In genomic region chr5:158154226-158155005, GRCh38 we compare ENCODE assay signal across 11 cellular contexts.
DNase-seq lines count a peak whose midpoint lies in the region; ATAC-seq, FAIRE-seq and TF ChIP-seq lines count a peak whose summit lies in the region.
"Had no signal": no experiment of that assay in that cellular context is flagged by ENCODE, and none has a peak within 500 bp of the region (broad histone marks: within the 10 kb centered on the region; RNA-seq: fewer than 3 reads in every experiment).

No MANE protein-coding gene starts in this region.

- H3K4me2 ChIP-seq in A549, result no peak overlapping the region

- DNase-seq in A549 (ENCODE audit: low read depth in 1 of 2, low spot score in 1 of 2), result peak in 1 of 2 experiments; percentile 12
- DNase-seq in MG63, result peak; percentile 83
- DNase-seq in dermis blood vessel endothelial cell, result peak; percentile 7
- no peak for DNase-seq in left lobe of liver (ENCODE audit: low spot score)
- DNase-seq in NAMALWA (ENCODE audit: low spot score), result no peak
- DNase-seq in immature natural killer cell, result no peak
- DNase-seq: activated CD8-positive, alpha-beta T cell treated with anti-CD3 and anti-CD28 coated beads for 36 hours; anterior cingulate cortex; naive thymus-derived CD8-positive, alpha-beta T cell had no signal

- TF ChIP-seq EP300 in A549 (IDR thresholded peaks at IDR 0.05), result no peak

- no peaks in the 10 kb centered on the region for H3K27me3 ChIP-seq in MG63

- no peak overlapping the region for H3K27ac Mint-ChIP-seq in immature natural killer cell
- H3K27ac Mint-ChIP-seq: activated CD8-positive, alpha-beta T cell treated with anti-CD3 and anti-CD28 coated beads for 36 hours; naive thymus-derived CD8-positive, alpha-beta T cell had no signal

- H3K4me1 ChIP-seq in A549, result no peaks in the 10 kb centered on the region

- no peaks in the 10 kb centered on the region for H3K36me3 Mint-ChIP-seq in immature natural killer cell
- H3K36me3 Mint-ChIP-seq: naive thymus-derived CD8-positive, alpha-beta T cell had no signal

- H3K4me3 ChIP-seq in A549, result no peak overlapping the region
- no peak overlapping the region for H3K4me3 ChIP-seq in MG63

- H3K27me3 Mint-ChIP-seq in immature natural killer cell (ENCODE audit: low read depth in 3 of 3), result peaks cover 2 to 7% (median 6%) of the 10 kb centered on the region in 3 donors

- POLR2A ChIA-PET in A549 (lab: Yijun Ruan, JAX), result no interaction called here

- H3K36me3 ChIP-seq in MG63, result no peaks in the 10 kb centered on the region

- H3K4me3 Mint-ChIP-seq in immature natural killer cell, result no peak overlapping the region
- H3K4me3 Mint-ChIP-seq: activated CD8-positive, alpha-beta T cell treated with anti-CD3 and anti-CD28 coated beads for 36 hours; naive thymus-derived CD8-positive, alpha-beta T cell had no signal

- TF ChIP-seq POLR2A in A549 (IDR thresholded peaks at IDR 0.05; ENCODE audit: low read length), result no peak

- no peaks in the 10 kb centered on the region for H3K9me3 ChIP-seq in A549
- H3K9me3 ChIP-seq in MG63, result peaks cover 2% of the 10 kb centered on the region; the same call in 1 of the 2 replicates

- no peak for TF ChIP-seq CTCF in A549 (IDR thresholded peaks at IDR 0.05)

- TF ChIP-seq RAD21 in A549 (conservative IDR thresholded peaks at IDR 0.05 in 1 of 2, IDR thresholded peaks at IDR 0.05 in 1 of 2), result no peak

- FAIRE-seq in A549 (lab: Jason Lieb, UNC), result no peak

- H3K27ac ChIP-seq in A549, result no peak overlapping the region

- peak; percentile 25 to 58; a peak in 2 of 6 replicates for ATAC-seq in A549
- ATAC-seq in left lobe of liver, result peak; percentile 53
- ATAC-seq in GM21528 (IDR thresholded peaks at IDR 0.05; ENCODE audit: low FRiP score, unreplicated experiment), result no peak
- no peak for ATAC-seq in HG03025 (IDR thresholded peaks at IDR 0.05; ENCODE audit: low FRiP score, unreplicated experiment)
- ATAC-seq: activated CD8-positive, alpha-beta T cell treated with anti-CD3 and anti-CD28 coated beads for 36 hours; naive thymus-derived CD8-positive, alpha-beta T cell had no signal

- CTCF ChIA-PET in A549 (lab: Yijun Ruan, JAX), result interaction anchor here (1.1 to 3.0 kb wide), 2 partner anchors 12 to 21 kb away, joined by 5 to 9 read pairs; no protein-coding TSS in a partner anchor

- H3K4me1 Mint-ChIP-seq in immature natural killer cell, result no peaks in the 10 kb centered on the region
- H3K4me1 Mint-ChIP-seq: naive thymus-derived CD8-positive, alpha-beta T cell had no signal

- 10% methylated on average over 3 of the region's 3 CpGs for WGBS in A549 (ENCODE audit: missing lambda C conversion rate)

- peaks cover 0 to 3% (median 0%) of the 10 kb centered on the region in 6 donors for H3K9me3 Mint-ChIP-seq in immature natural killer cell
- H3K9me3 Mint-ChIP-seq: activated CD8-positive, alpha-beta T cell treated with anti-CD3 and anti-CD28 coated beads for 36 hours; naive thymus-derived CD8-positive, alpha-beta T cell had no signal

TF ChIP-seq in A549, 52 proteins besides CTCF, POLR2A, EP300 and RAD21:
- no peak for TF ChIP-seq SMC3 (IDR thresholded peaks at IDR 0.05)
- no peak for TF ChIP-seq JUNB (IDR thresholded peaks at IDR 0.05)
- TF ChIP-seq KDM5A (IDR thresholded peaks at IDR 0.05), result no peak
- no peak for TF ChIP-seq CEBPB (IDR thresholded peaks at IDR 0.05)
- TF ChIP-seq MAFK (IDR thresholded peaks at IDR 0.05; ENCODE audit: partially characterized antibody), result no peak
TF ChIP-seq in A549: peak in this region for 0.

Comparison
In these comparisons a context has a peak if more than half of its experiments do, and no peak if none do; other contexts are left out.
1. ATAC-seq: peak in A549 (2 of 2) and left lobe of liver (single experiment); none in GM21528 (single experiment) and HG03025 (single experiment).
2. DNase-seq: peak in MG63 (single experiment) and dermis blood vessel endothelial cell (single experiment); none in left lobe of liver (single experiment), NAMALWA (single experiment) and immature natural killer cell (0 of 3).